In genomic region chr14:60642790-60643397, GRCh38 we compare ENCODE assay signal across 11 cellular contexts. TPM values are rescaled to one million over a fixed set of nuclear protein-coding genes. Genes with fewer than 3 reads are reported as not detected.
A peak's percentile ranks its signal among the peaks of the same experiment; 100 is the strongest.
DNase-seq lines count a peak whose midpoint lies in the region; ATAC-seq and TF ChIP-seq lines count a peak whose summit lies in the region.
"Had no signal": no experiment of that assay in that cellular context is flagged by ENCODE, and none has a peak within 500 bp of the region (broad histone marks: within the 10 kb centered on the region; RNA-seq: fewer than 3 reads in every experiment).

No MANE protein-coding gene starts in this region.

- H3K27me3 ChIP-seq in suprapubic skin = peaks cover 100% of the 10 kb centered on the region

- DNase-seq in Right ventricle myocardium inferior (ENCODE audit: missing footprints) (no peak), left cardiac atrium (no peak), myocyte (ENCODE audit: low read depth) (peak; percentile 65), suprapubic skin (ENCODE audit: low spot score in 2 of 2) (no peak), NCI-H2029 treated with DMSO at 0.1 percent for 48 hours (lab: John Stamatoyannopoulos, UW) (no peak), H4 (ENCODE audit: low spot score) (no peak)
- DNase-seq: AML-193; anterior cingulate cortex; effector memory CD4-positive, alpha-beta T cell had no signal

- H3K4me3 ChIP-seq in suprapubic skin = peak overlapping the region; percentile 3

- no peaks in the 10 kb centered on the region for H3K9me3 ChIP-seq in suprapubic skin

- H3K4me3 Mint-ChIP-seq in activated T-helper 17 cell treated with anti-CD3 and anti-CD28 coated beads, Interleukin-2, amount 50 U/mL, for 72 hours = peak overlapping the region; percentile 35

- no peak overlapping the region for H3K27ac ChIP-seq in suprapubic skin

- H3K4me1 ChIP-seq in suprapubic skin = peaks cover 36% of the 10 kb centered on the region

- 18% methylated on average over 33 of the region's 34 CpGs for WGBS in suprapubic skin

- ATAC-seq in Right ventricle myocardium inferior (peak; percentile 26), left cardiac atrium (no peak), HG02885 (IDR thresholded peaks at IDR 0.05; ENCODE audit: poor library complexity, unreplicated experiment) (no peak)
- no peak for ATAC-seq in activated T-helper 17 cell treated with anti-CD3 and anti-CD28 coated beads, Interleukin-2, amount 50 U/mL, for 72 hours (replicated peaks)

- H3K36me3 Mint-ChIP-seq in activated T-helper 17 cell treated with anti-CD3 and anti-CD28 coated beads, Interleukin-2, amount 50 U/mL, for 72 hours (ENCODE audit: low read depth) = no peaks in the 10 kb centered on the region

- TF ChIP-seq EP300 in suprapubic skin (IDR thresholded peaks at IDR 0.05) = no peak

- no peak for TF ChIP-seq POLR2A in suprapubic skin (IDR thresholded peaks at IDR 0.05)

- intact Hi-C loops in Right ventricle myocardium inferior (cut with DNase I) (no loop called here), left cardiac atrium (cut with DNase I) (no loop called here)

- H3K4me1 Mint-ChIP-seq in activated T-helper 17 cell treated with anti-CD3 and anti-CD28 coated beads, Interleukin-2, amount 50 U/mL, for 72 hours = peaks cover under 1% of the 10 kb centered on the region

- H3K9me3 Mint-ChIP-seq in activated T-helper 17 cell treated with anti-CD3 and anti-CD28 coated beads, Interleukin-2, amount 50 U/mL, for 72 hours = no peaks in the 10 kb centered on the region

- peaks cover 82% of the 10 kb centered on the region for H3K27me3 Mint-ChIP-seq in activated T-helper 17 cell treated with anti-CD3 and anti-CD28 coated beads, Interleukin-2, amount 50 U/mL, for 72 hours

- no peak for TF ChIP-seq CTCF in suprapubic skin (IDR thresholded peaks at IDR 0.05)

- no peak overlapping the region for H3K27ac Mint-ChIP-seq in activated T-helper 17 cell treated with anti-CD3 and anti-CD28 coated beads, Interleukin-2, amount 50 U/mL, for 72 hours

- no peaks in the 10 kb centered on the region for H3K36me3 ChIP-seq in suprapubic skin

RNA-seq across cellular contexts. Expression of gene SIX1, which starts 6.4 kb away (rescaled TPM):
- total RNA-seq in Right ventricle myocardium inferior (not detected), left cardiac atrium (under 1 TPM; 0.24 to 0.77 TPM), myocyte (96.6 and 118 TPM in 2 replicates), suprapubic skin (under 1 TPM in 2 of 4 donors, not detected in 2; 0.31 to 0.64 TPM)
- not detected for total RNA-seq in activated T-helper 17 cell treated with anti-CD3 and anti-CD28 coated beads, Interleukin-2, amount 50 U/mL, for 72 hours
- 26.2 TPM for polyA plus RNA-seq in myocyte (2012)
- 18.4 and 23.3 TPM in 2 replicates for total RNA-seq in H4 (2014; rRNA removed; shearing (Covaris generic))

Comparison
In these comparisons a context has a peak if more than half of its experiments do, and no peak if none do; other contexts are left out.
1. RNA of gene SIX1, which starts 6.4 kb away (total RNA-seq): 96.6 to 118 TPM in myocyte and 18.4 to 23.3 TPM in H4; 0.24 to 0.77 TPM in left cardiac atrium, 0.31 to 0.64 TPM in suprapubic skin, not detected in Right ventricle myocardium inferior (single experiment) and not detected in activated T-helper 17 cell treated with anti-CD3 and anti-CD28 coated beads, Interleukin-2, amount 50 U/mL, for 72 hours; every median in the first group is over 10 times any median in the second.